ENCODE assay signal across 29 cellular contexts in the genomic region with DNA sequence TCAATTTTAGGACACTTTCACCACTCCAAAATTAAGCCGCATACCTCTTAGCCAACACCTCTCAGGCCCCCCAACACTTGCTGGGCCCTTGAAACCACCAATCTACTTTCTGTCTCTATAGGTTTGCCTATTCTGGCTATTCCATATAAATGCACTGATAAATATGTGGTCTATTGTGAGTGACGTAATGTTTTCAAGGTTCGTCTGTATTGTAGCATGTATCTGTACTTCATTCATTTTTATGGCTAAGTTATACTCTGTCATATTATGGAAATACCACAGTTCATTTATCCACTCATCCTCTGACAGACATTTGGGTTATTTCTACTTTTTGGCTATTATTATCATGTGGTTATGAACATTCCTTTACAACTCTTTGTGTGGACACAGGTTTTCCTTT.
DNase-seq lines count a peak whose midpoint lies in the region; ATAC-seq, FAIRE-seq and TF ChIP-seq lines count a peak whose summit lies in the region.
"Had no signal": no experiment of that assay in that cellular context is flagged by ENCODE, and none has a peak within 500 bp of the region (broad histone marks: within the 10 kb centered on the region; RNA-seq: fewer than 3 reads in every experiment).

No MANE protein-coding gene starts in this region.

- H3K27ac ChIP-seq in HepG2 (ENCODE audit: extremely low read length, insufficient read depth, low read length): no peak overlapping the region
- no peak overlapping the region for H3K27ac ChIP-seq in right lobe of liver
- H3K27ac ChIP-seq in K562 (ENCODE audit: extremely low read depth, low read depth, low read length): no peak overlapping the region
- H3K27ac ChIP-seq in gastroesophageal sphincter: no peak overlapping the region
- H3K27ac ChIP-seq: 22Rv1; A549; BLaER1; BLaER1 treated with 17β-estradiol and CSF1 and Interleukin-3, amounts not matched to agents 10 nM and 100 nM; C4-2B had no signal

- DNase-seq in HepG2 (ENCODE audit: low spot score) (no peak), right lobe of liver (no peak), K562 (ENCODE audit: extremely low read depth in 1 of 4, low spot score in 3 of 4) (no peak)
- DNase-seq: 8988T; ACHN; AML-193; BE2C; C1 segment of cervical spinal cord; Caco-2; Calu3; CD4-positive, alpha-beta memory T cell; CD4-positive, alpha-beta T cell; CD4-positive, CD25-positive, alpha-beta regulatory T cell; CD8-positive, alpha-beta memory T cell; CD8-positive, alpha-beta T cell; COR-L47; DMS 273 treated with DMSO at 0.1 percent for 48 hours; DMS79; DMS79 treated with DMSO at 0.1 percent for 48 hours; DND-41; EL had no signal

- in situ Hi-C loops in HepG2 (cut with HindIII; ENCODE audit: extremely low pct_ligation_motif_present, low pct_unique_long_range_greater_than_20kb): no loop called here
- in situ Hi-C loops in K562 (cut with MboI): no loop called here

- H3K4me1 ChIP-seq in HepG2 (ENCODE audit: insufficient read depth, low read length): no peaks in the 10 kb centered on the region
- H3K4me1 ChIP-seq in right lobe of liver: no peaks in the 10 kb centered on the region
- H3K4me1 ChIP-seq in K562 (replicated peaks in 1 of 2; ENCODE audit: control insufficient read depth in 2 of 2, insufficient read depth in 2 of 2, low read length in 2 of 2): no peaks in the 10 kb centered on the region
- H3K4me1 ChIP-seq in gastroesophageal sphincter: peaks cover 0 to 9% (median 0%) of the 10 kb centered on the region in 3 donors
- H3K4me1 ChIP-seq: A549; BE2C; BLaER1; BLaER1 treated with 17β-estradiol and CSF1 and Interleukin-3, amounts not matched to agents 10 nM and 100 nM; Caco-2 had no signal

- H3K27me3 ChIP-seq in HepG2 (ENCODE audit: control insufficient read depth in 1 of 2, insufficient read depth in 2 of 2, low read length in 2 of 2) (peaks cover 0 to 2% of the 10 kb centered on the region in 2 experiments; a peak in 1 of 5 replicates), right lobe of liver (no peaks in the 10 kb centered on the region), K562 (ENCODE audit: control insufficient read depth in 2 of 2, insufficient read depth in 2 of 2, low read length in 2 of 2) (no peaks in the 10 kb centered on the region), gastroesophageal sphincter (no peaks in the 10 kb centered on the region)
- H3K27me3 ChIP-seq: BE2C; BLaER1; BLaER1 treated with 17β-estradiol and CSF1 and Interleukin-3, amounts not matched to agents 10 nM and 100 nM had no signal

- POLR2A ChIA-PET in HepG2 (lab: Yijun Ruan, JAX): no interaction called here
- POLR2A ChIA-PET in K562 (lab: Yijun Ruan, JAX): no interaction called here

- H3K36me3 ChIP-seq in HepG2 (replicated peaks in 1 of 2; ENCODE audit: control insufficient read depth in 1 of 2, insufficient read depth in 2 of 2, low read length in 2 of 2) (no peaks in the 10 kb centered on the region), right lobe of liver (no peaks in the 10 kb centered on the region), K562 (ENCODE audit: control insufficient read depth, insufficient read depth, low read length) (no peaks in the 10 kb centered on the region), gastroesophageal sphincter (no peaks in the 10 kb centered on the region)
- H3K36me3 ChIP-seq: BE2C; BLaER1; BLaER1 treated with 17β-estradiol and CSF1 and Interleukin-3, amounts not matched to agents 10 nM and 100 nM had no signal

- H3K79me2 ChIP-seq in HepG2 (ENCODE audit: insufficient read depth, low read length) (no peaks in the 10 kb centered on the region), K562 (ENCODE audit: control insufficient read depth, insufficient read depth, low read length) (no peaks in the 10 kb centered on the region)

- FAIRE-seq in HepG2 (lab: Jason Lieb, UNC) (no peak), K562 (lab: Jason Lieb, UNC) (no peak)
- FAIRE-seq: A204.1, A549, D721Med had no signal

- BruUV-seq in HepG2 (replicated peaks; lab: Mats Ljungman, UMichigan) (no TSS peak), K562 (replicated peaks; lab: Mats Ljungman, UMichigan) (no TSS peak)

- TF ChIP-seq CTCF in HepG2 (CRISPR knock-in tag; IDR thresholded peaks at IDR 0.05) (no peak), right lobe of liver (IDR thresholded peaks at IDR 0.05) (no peak), K562 (IDR thresholded peaks at IDR 0.05 in 2 of 3, conservative IDR thresholded peaks at IDR 0.05 in 1 of 3; ENCODE audit: insufficient read depth in 2 of 3, low read depth in 1 of 3, low read length in 3 of 3) (no peak), gastroesophageal sphincter (IDR thresholded peaks at IDR 0.05) (no peak)

- H3K9ac ChIP-seq in HepG2 (ENCODE audit: insufficient read depth, low read depth, low read length): no peak overlapping the region
- no peak overlapping the region for H3K9ac ChIP-seq in K562 (ENCODE audit: insufficient read depth in 1 of 2, low read depth in 2 of 2, low read length in 2 of 2)
- H3K9ac ChIP-seq: BLaER1; BLaER1 treated with 17β-estradiol and CSF1 and Interleukin-3, amounts not matched to agents 10 nM and 100 nM had no signal

- TF ChIP-seq POLR2A in HepG2 (IDR thresholded peaks at IDR 0.05; ENCODE audit: insufficient read depth in 1 of 2, low read depth in 2 of 2, low read length in 2 of 2) (no peak), right lobe of liver (IDR thresholded peaks at IDR 0.05) (no peak), K562 (conservative IDR thresholded peaks at IDR 0.05) (no peak), gastroesophageal sphincter (IDR thresholded peaks at IDR 0.05) (no peak)

- 35% methylated on average over 3 of the region's 3 CpGs for WGBS in HepG2 (ENCODE audit: low lambda C conversion rate)
- WGBS in right lobe of liver (ENCODE audit: insufficient coverage, low coverage, low lambda C conversion rate, missing lambda C conversion rate): 87% methylated on average over 3 of the region's 3 CpGs
- WGBS in K562 (ENCODE audit: insufficient coverage, low coverage, missing lambda C conversion rate): 3% methylated on average over 3 of the region's 3 CpGs
- 84 to 95% methylated on average over 3 of the region's 3 CpGs for WGBS in gastroesophageal sphincter (ENCODE audit: low coverage in 1 of 2), 2 donors

- H2AFZ ChIP-seq in HepG2 (ENCODE audit: low read length) (no peak overlapping the region), K562 (ENCODE audit: low read depth, low read length) (no peak overlapping the region)

- intact Hi-C loops in HepG2 (cut with micrococcal nuclease; ENCODE audit: unreplicated experiment) (no loop called here), right lobe of liver (cut with DNase I) (no loop called here), K562 (cut with micrococcal nuclease) (no loop called here)

- CTCF ChIA-PET in HepG2 (lab: Yijun Ruan, JAX; ENCODE audit: low intra/inter-chr PET ratio, low total read pairs): no interaction called here
- CTCF ChIA-PET in K562 (lab: Yijun Ruan, JAX; ENCODE audit: low intra/inter-chr PET ratio): no interaction called here

- no peak overlapping the region for H3K4me2 ChIP-seq in HepG2 (ENCODE audit: low read depth, low read length)
- H3K4me2 ChIP-seq in K562 (ENCODE audit: insufficient read depth, low read length): no peak overlapping the region
- H3K4me2 ChIP-seq: A549; BLaER1; BLaER1 treated with 17β-estradiol and CSF1 and Interleukin-3, amounts not matched to agents 10 nM and 100 nM had no signal

- H3K4me3 ChIP-seq in HepG2 (replicated peaks in 1 of 3; ENCODE audit: insufficient read depth in 1 of 3, low read depth in 2 of 3, low read length in 3 of 3): no peak overlapping the region
- no peak overlapping the region for H3K4me3 ChIP-seq in right lobe of liver
- H3K4me3 ChIP-seq in K562: no peak overlapping the region
- no peak overlapping the region for H3K4me3 ChIP-seq in gastroesophageal sphincter
- H3K4me3 ChIP-seq: A549; BLaER1; BLaER1 treated with 17β-estradiol and CSF1 and Interleukin-3, amounts not matched to agents 10 nM and 100 nM had no signal

- H4K20me1 ChIP-seq in HepG2 (ENCODE audit: insufficient read depth, low read length): no peaks in the 10 kb centered on the region
- no peaks in the 10 kb centered on the region for H4K20me1 ChIP-seq in K562 (replicated peaks; ENCODE audit: control insufficient read depth, insufficient read depth, low read length)
- H4K20me1 ChIP-seq: BLaER1; BLaER1 treated with 17β-estradiol and CSF1 and Interleukin-3, amounts not matched to agents 10 nM and 100 nM had no signal

- H3K9me1 ChIP-seq in K562 (ENCODE audit: control insufficient read depth, insufficient read depth, low read length): no peaks in the 10 kb centered on the region

- TF ChIP-seq RAD21 in HepG2 (CRISPR knock-in tag; IDR thresholded peaks at IDR 0.05): no peak
- no peak for TF ChIP-seq RAD21 in K562 (CRISPR knock-in tag; conservative IDR thresholded peaks at IDR 0.05 in 1 of 2, IDR thresholded peaks at IDR 0.05 in 1 of 2)

- ATAC-seq in HepG2 (no peak), right lobe of liver (no peak), K562 (no peak), gastroesophageal sphincter (no peak)
- ATAC-seq: A549; CD8-positive, alpha-beta T cell had no signal

- H3K9me3 ChIP-seq in HepG2 (ENCODE audit: low read length) (no peaks in the 10 kb centered on the region), right lobe of liver (no peaks in the 10 kb centered on the region), K562 (replicated peaks; ENCODE audit: control insufficient read depth, insufficient read depth, low read depth, low read length) (no peaks in the 10 kb centered on the region), gastroesophageal sphincter (no peaks in the 10 kb centered on the region)
- H3K9me3 ChIP-seq: A549; BE2C; BLaER1; BLaER1 treated with 17β-estradiol and CSF1 and Interleukin-3, amounts not matched to agents 10 nM and 100 nM; Caco-2 had no signal

- TF ChIP-seq EP300 in HepG2 (IDR thresholded peaks at IDR 0.05; ENCODE audit: low read depth in 2 of 2, low read length in 2 of 2) (no peak), HepG2 (CRISPR knock-in tag; IDR thresholded peaks at IDR 0.05; ENCODE audit: borderline replicate concordance) (no peak), K562 (IDR thresholded peaks at IDR 0.05; ENCODE audit: low read length) (no peak), gastroesophageal sphincter (IDR thresholded peaks at IDR 0.05) (no peak)

TF ChIP-seq in HepG2, 621 proteins besides CTCF, POLR2A, EP300 and RAD21 (continues in another document):
- TF ChIP-seq CREB1 (IDR thresholded peaks at IDR 0.05) (peak; percentile 67), CREB1 (CRISPR knock-in tag; IDR thresholded peaks at IDR 0.05) (no peak), RXRB (CRISPR knock-in tag; IDR thresholded peaks at IDR 0.05; ENCODE audit: borderline replicate concordance) (no peak), ATF7 (IDR thresholded peaks at IDR 0.05) (peak; percentile 93), ATF7 (CRISPR knock-in tag; IDR thresholded peaks at IDR 0.05) (no peak), ARNT2 (CRISPR knock-in tag; IDR thresholded peaks at IDR 0.05; ENCODE audit: low read depth) (no peak)

TF ChIP-seq in K562, 482 proteins besides CTCF, POLR2A, EP300 and RAD21 (continues in another document):
- TF ChIP-seq PCBP1 (IDR thresholded peaks at IDR 0.05; ENCODE audit: low read depth, low read length, poor library complexity, severe bottlenecking): no peak

Comparison
In these comparisons a context has a peak if more than half of its experiments do, and no peak if none do; other contexts are left out.
1. Of the 241 proteins assayed by ChIP-seq in both HepG2 and K562: peak only in HepG2: none; only in K562: CEBPB; in both: none; in neither: 238; mixed calls (peak in some experiments, not most) for 2.